ENCODE assay signal across 22 cellular contexts in genomic region chr14:76780360-76780759, GRCh38. TPM values are rescaled to one million over a fixed set of nuclear protein-coding genes. Genes with fewer than 3 reads are reported as not detected.
DNase-seq lines count a peak whose midpoint lies in the region; ATAC-seq and TF ChIP-seq lines count a peak whose summit lies in the region.
"Had no signal": no experiment of that assay in that cellular context is flagged by ENCODE, and none has a peak within 500 bp of the region (broad histone marks: within the 10 kb centered on the region; RNA-seq: fewer than 3 reads in every experiment).

No MANE protein-coding gene starts in this region.

- no peaks in the 10 kb centered on the region for H3K79me2 ChIP-seq in GM23338 (replicated peaks; ENCODE audit: insufficient read depth)

- peaks cover 12% of the 10 kb centered on the region for H3K36me3 Mint-ChIP-seq in activated CD4-positive, alpha-beta T cell treated with anti-CD3 and anti-CD28 coated beads for 36 hours (ENCODE audit: low read depth)
- peaks cover 0 to 23% (median 13%) of the 10 kb centered on the region in 5 donors for H3K36me3 Mint-ChIP-seq in naive thymus-derived CD4-positive, alpha-beta T cell
- peaks cover 21% of the 10 kb centered on the region; the same call in 2 of the 3 replicates for H3K36me3 Mint-ChIP-seq in GM23338 (ENCODE audit: low read depth)

- intact Hi-C loops in activated CD4-positive, alpha-beta T cell treated with anti-CD3 and anti-CD28 coated beads for 36 hours (cut with DNase I, micrococcal nuclease), result no loop called here
- intact Hi-C loops in naive thymus-derived CD4-positive, alpha-beta T cell (cut with micrococcal nuclease), result no loop called here
- intact Hi-C loops in tibial artery (cut with DNase I; ENCODE audit: low total_unique reads), result no loop called here

- no peaks in the 10 kb centered on the region for H3K9me3 ChIP-seq in naive thymus-derived CD4-positive, alpha-beta T cell (ENCODE audit: control insufficient read depth in 2 of 3, low read length in 3 of 3)
- H3K9me3 ChIP-seq in tibial artery, result no peaks in the 10 kb centered on the region
- H3K9me3 ChIP-seq: A549, BLaER1, mucosa of descending colon, thoracic aorta had no signal

- peak overlapping the region; percentile 29 for H3K27ac Mint-ChIP-seq in activated CD4-positive, alpha-beta T cell treated with anti-CD3 and anti-CD28 coated beads for 36 hours
- peak overlapping the region; percentile 16 to 79 for H3K27ac Mint-ChIP-seq in stimulated activated naive CD8-positive, alpha-beta T cell treated with anti-CD3 and anti-CD28 coated beads, Interleukin-15, amount 100 ng/mL, for 72 hours
- H3K27ac Mint-ChIP-seq in naive thymus-derived CD4-positive, alpha-beta T cell, result peak overlapping the region in 5 of 9 donors; percentile 4 to 75 (median 30)
- no peak overlapping the region for H3K27ac Mint-ChIP-seq in GM23338
- H3K27ac Mint-ChIP-seq: activated B cell treated with CpG ODN at 0.5 μM for 24 hours had no signal

- no peaks in the 10 kb centered on the region for H3K27me3 ChIP-seq in naive thymus-derived CD4-positive, alpha-beta T cell (ENCODE audit: control insufficient read depth in 2 of 2, insufficient read depth in 2 of 2, low read length in 2 of 2)
- H3K27me3 ChIP-seq in tibial artery, result no peaks in the 10 kb centered on the region
- no peaks in the 10 kb centered on the region for H3K27me3 ChIP-seq in GM23338 (ENCODE audit: insufficient read depth)
- H3K27me3 ChIP-seq: BLaER1 had no signal

- H3K4me1 Mint-ChIP-seq in activated CD4-positive, alpha-beta T cell treated with anti-CD3 and anti-CD28 coated beads for 36 hours, result peaks cover 32% of the 10 kb centered on the region
- H3K4me1 Mint-ChIP-seq in stimulated activated naive CD8-positive, alpha-beta T cell treated with anti-CD3 and anti-CD28 coated beads, Interleukin-15, amount 100 ng/mL, for 72 hours, result peaks cover 46% of the 10 kb centered on the region
- peaks cover 10 to 45% (median 15%) of the 10 kb centered on the region in 7 donors for H3K4me1 Mint-ChIP-seq in naive thymus-derived CD4-positive, alpha-beta T cell
- peaks cover 26% of the 10 kb centered on the region for H3K4me1 Mint-ChIP-seq in GM23338
- H3K4me1 Mint-ChIP-seq: activated B cell treated with CpG ODN at 0.5 μM for 24 hours had no signal

- H3F3A ChIP-seq in GM23338 (replicated peaks; ENCODE audit: low read depth), result no peaks in the 10 kb centered on the region

- H3K36me3 ChIP-seq in naive thymus-derived CD4-positive, alpha-beta T cell (ENCODE audit: control insufficient read depth in 2 of 3, insufficient read depth in 3 of 3, low read length in 3 of 3), result peaks cover 0 to 30% (median 0%) of the 10 kb centered on the region in 3 experiments
- peaks cover 9 to 60% (median 38%) of the 10 kb centered on the region in 3 donors for H3K36me3 ChIP-seq in tibial artery
- H3K36me3 ChIP-seq in GM23338 (ENCODE audit: insufficient read depth), result peaks cover 4% of the 10 kb centered on the region; the same call in 1 of the 2 replicates

- POLR2A ChIA-PET in activated CD4-positive, alpha-beta T cell treated with anti-CD3 and anti-CD28 coated beads for 36 hours (lab: Charles Lee), result no interaction called here
- POLR2A ChIA-PET in naive thymus-derived CD4-positive, alpha-beta T cell (lab: Charles Lee), result no interaction called here

- no peaks in the 10 kb centered on the region for H3K27me3 Mint-ChIP-seq in activated CD4-positive, alpha-beta T cell treated with anti-CD3 and anti-CD28 coated beads for 36 hours
- H3K27me3 Mint-ChIP-seq in stimulated activated naive CD8-positive, alpha-beta T cell treated with anti-CD3 and anti-CD28 coated beads, Interleukin-15, amount 100 ng/mL, for 72 hours, result no peaks in the 10 kb centered on the region
- H3K27me3 Mint-ChIP-seq in naive thymus-derived CD4-positive, alpha-beta T cell, result no peaks in the 10 kb centered on the region
- H3K27me3 Mint-ChIP-seq in GM23338 (ENCODE audit: insufficient read depth, low read depth, poor library complexity), result peaks cover 13% of the 10 kb centered on the region
- H3K27me3 Mint-ChIP-seq: activated B cell treated with CpG ODN at 0.5 μM for 24 hours had no signal

- H3K27ac ChIP-seq in naive thymus-derived CD4-positive, alpha-beta T cell (ENCODE audit: low read depth, low read length), result no peak overlapping the region
- H3K27ac ChIP-seq in tibial artery, result peak overlapping the region; percentile 52 to 72
- no peak overlapping the region for H3K27ac ChIP-seq in GM23338 (ENCODE audit: low read depth)
- H3K27ac ChIP-seq: A549, BLaER1, KMS-11 had no signal

- peaks cover 0 to 6% of the 10 kb centered on the region in 2 donors for H3K4me1 ChIP-seq in naive thymus-derived CD4-positive, alpha-beta T cell (ENCODE audit: control insufficient read depth in 2 of 2, insufficient read depth in 2 of 2, low read length in 2 of 2)
- H3K4me1 ChIP-seq in tibial artery, result peaks cover 0 to 51% (median 33%) of the 10 kb centered on the region in 4 donors
- no peaks in the 10 kb centered on the region for H3K4me1 ChIP-seq in GM23338 (ENCODE audit: insufficient read depth)
- H3K4me1 ChIP-seq: A549 had no signal

- no peak overlapping the region for H3K4me2 ChIP-seq in GM23338
- H3K4me2 ChIP-seq: A549, BLaER1, KMS-11 had no signal

- no peak for DNase-seq in activated CD4-positive, alpha-beta T cell treated with anti-CD3 and anti-CD28 coated beads for 36 hours
- no peak for DNase-seq in activated CD4-positive, alpha-beta T cell treated with anti-CD3 and anti-CD28 coated beads for 4 hours
- no peak for DNase-seq in stimulated activated naive CD8-positive, alpha-beta T cell treated with anti-CD3 and anti-CD28 coated beads, Interleukin-15, amount 100 ng/mL, for 72 hours
- DNase-seq in stimulated activated naive CD8-positive, alpha-beta T cell treated with anti-CD3 and anti-CD28 coated beads, Interleukin-15, Interleukin-2, amounts not matched to agents 100 U/mL and 50 U/mL, for 24 hours, result no peak
- DNase-seq in naive thymus-derived CD4-positive, alpha-beta T cell, result peak in 1 of 9 donors; percentile 13
- no peak for DNase-seq in tibial artery
- DNase-seq in GM23338 (ENCODE audit: low spot score), result no peak
- DNase-seq: activated B cell treated with CpG ODN at 0.5 μM for 24 hours, Calu3, mucosa of descending colon, NCI-H1694, T-helper 9 cell had no signal

- no peaks in the 10 kb centered on the region for H3K9me2 ChIP-seq in GM23338 (ENCODE audit: insufficient read depth)

- no peak for TF ChIP-seq CTCF in tibial artery (IDR thresholded peaks at IDR 0.05)
- 0 out of 4 replicates have a peak, but pooled peaks of 1 of the 2 experiments have one; percentile 14 for TF ChIP-seq CTCF in GM23338 (conservative IDR thresholded peaks at IDR 0.05; ENCODE audit: low read depth in 2 of 2)

- H3K9me3 Mint-ChIP-seq in activated CD4-positive, alpha-beta T cell treated with anti-CD3 and anti-CD28 coated beads for 36 hours (ENCODE audit: low read depth), result no peaks in the 10 kb centered on the region
- H3K9me3 Mint-ChIP-seq in stimulated activated naive CD8-positive, alpha-beta T cell treated with anti-CD3 and anti-CD28 coated beads, Interleukin-15, amount 100 ng/mL, for 72 hours, result no peaks in the 10 kb centered on the region
- peaks cover 0 to 3% (median 0%) of the 10 kb centered on the region in 11 donors for H3K9me3 Mint-ChIP-seq in naive thymus-derived CD4-positive, alpha-beta T cell
- H3K9me3 Mint-ChIP-seq in GM23338, result no peaks in the 10 kb centered on the region
- H3K9me3 Mint-ChIP-seq: activated B cell treated with CpG ODN at 0.5 μM for 24 hours had no signal

- no peak overlapping the region for H3K4me3 ChIP-seq in naive thymus-derived CD4-positive, alpha-beta T cell (ENCODE audit: low read length)
- H3K4me3 ChIP-seq in tibial artery (no peak overlapping the region), GM23338 (no peak overlapping the region)
- H3K4me3 ChIP-seq: A549, BLaER1, mucosa of descending colon, thoracic aorta had no signal

- CTCF ChIA-PET in activated CD4-positive, alpha-beta T cell treated with anti-CD3 and anti-CD28 coated beads for 36 hours (lab: Charles Lee), result interaction anchor here (0.6 kb wide), 1 partner anchor 252 kb away, joined by 4 read pairs; no protein-coding TSS in a partner anchor
- CTCF ChIA-PET in naive thymus-derived CD4-positive, alpha-beta T cell (lab: Charles Lee), result no interaction called here

- no peak overlapping the region for H2AFZ ChIP-seq in GM23338

- 0 out of 2 replicates have a peak, but pooled peaks cover 3% of the 10 kb centered on the region for H4K20me1 ChIP-seq in GM23338 (replicated peaks; ENCODE audit: insufficient read depth)

- ATAC-seq in activated CD4-positive, alpha-beta T cell treated with anti-CD3 and anti-CD28 coated beads for 36 hours, result no peak
- ATAC-seq in stimulated activated naive CD8-positive, alpha-beta T cell treated with anti-CD3 and anti-CD28 coated beads, Interleukin-15, amount 100 ng/mL, for 72 hours, result no peak
- no peak for ATAC-seq in stimulated activated naive CD8-positive, alpha-beta T cell treated with anti-CD3 and anti-CD28 coated beads, Interleukin-15, Interleukin-2, amounts not matched to agents 100 U/mL and 50 U/mL, for 24 hours
- ATAC-seq in naive thymus-derived CD4-positive, alpha-beta T cell, result no peak
- ATAC-seq in GM19463 (IDR thresholded peaks at IDR 0.05; ENCODE audit: unreplicated experiment), result no peak
- ATAC-seq in GM23338, result no peak
- ATAC-seq: A549, mucosa of descending colon had no signal

- no peak overlapping the region for H3K4me3 Mint-ChIP-seq in activated CD4-positive, alpha-beta T cell treated with anti-CD3 and anti-CD28 coated beads for 36 hours
- no peak overlapping the region for H3K4me3 Mint-ChIP-seq in stimulated activated naive CD8-positive, alpha-beta T cell treated with anti-CD3 and anti-CD28 coated beads, Interleukin-15, amount 100 ng/mL, for 72 hours
- H3K4me3 Mint-ChIP-seq in naive thymus-derived CD4-positive, alpha-beta T cell, result no peak overlapping the region
- H3K4me3 Mint-ChIP-seq in GM23338, result no peak overlapping the region
- H3K4me3 Mint-ChIP-seq: activated B cell treated with CpG ODN at 0.5 μM for 24 hours had no signal

RNA-seq across cellular contexts. Expression of gene VASH1, which starts 19.1 kb away (rescaled TPM):
- total RNA-seq in activated CD4-positive, alpha-beta T cell treated with anti-CD3 and anti-CD28 coated beads for 36 hours, result 1 to 10 TPM; 4.0 to 5.3 TPM
- total RNA-seq in naive thymus-derived CD4-positive, alpha-beta T cell, result 10 to 100 TPM in 1 of 5 experiments, 1 to 10 TPM in 4; 1.1 to 18.2 (median 5.6) TPM
- under 1 TPM; 0.52 to 0.54 TPM for polyA plus RNA-seq in naive thymus-derived CD4-positive, alpha-beta T cell
- total RNA-seq in GM23338 (2014; rRNA removed; shearing (Covaris generic)), result 2.8 and 3.7 TPM in 2 replicates
- polyA plus RNA-seq in GM23338 (2016; fragmentation: Nextera tagmentation; extraction: Ambion mirVana), result 0.78 and 1.4 TPM in 2 replicates

RNA-seq across cellular contexts. Expression of gene ANGEL1, which starts 32.3 kb away (rescaled TPM):
- total RNA-seq in activated CD4-positive, alpha-beta T cell treated with anti-CD3 and anti-CD28 coated beads for 36 hours, result 10 to 100 TPM; 15.8 to 17.2 TPM
- 10 to 100 TPM; 14.5 to 37.6 (median 19.9) TPM for total RNA-seq in naive thymus-derived CD4-positive, alpha-beta T cell
- polyA plus RNA-seq in naive thymus-derived CD4-positive, alpha-beta T cell, result 10 to 100 TPM; 28.3 to 28.9 TPM
- total RNA-seq in GM23338 (2014; rRNA removed; shearing (Covaris generic)), result 22.2 and 31.6 TPM in 2 replicates
- polyA plus RNA-seq in GM23338 (2016; fragmentation: Nextera tagmentation; extraction: Ambion mirVana), result 4.6 and 5.3 TPM in 2 replicates

RNA-seq across cellular contexts. Expression of gene LRRC74A, which starts 45.8 kb away (rescaled TPM):
- not detected for total RNA-seq in activated CD4-positive, alpha-beta T cell treated with anti-CD3 and anti-CD28 coated beads for 36 hours
- total RNA-seq in naive thymus-derived CD4-positive, alpha-beta T cell, result not detected
- polyA plus RNA-seq in naive thymus-derived CD4-positive, alpha-beta T cell, result not detected
- total RNA-seq in GM23338 (2014; rRNA removed; shearing (Covaris generic)), result not detected in 2 replicates
- polyA plus RNA-seq in GM23338 (2016; fragmentation: Nextera tagmentation; extraction: Ambion mirVana), result not detected in 2 replicates
- total RNA-seq: activated B cell treated with CpG ODN at 0.5 μM for 24 hours, aorta, Calu3, cerebellum, glomerular endothelial cell, HT1080, mucosa of descending colon, renal cortical epithelial cell, thoracic aorta had no signal
- polyA plus RNA-seq: A549 had no signal

Comparison
In these comparisons a context has a peak if more than half of its experiments do, and no peak if none do; other contexts are left out.
1. H3K27ac ChIP-seq: peak in tibial artery (2 of 2); none in naive thymus-derived CD4-positive, alpha-beta T cell (single experiment) and GM23338 (single experiment).